1 cellular context compared by ENCODE assay signal in the genomic region with DNA sequence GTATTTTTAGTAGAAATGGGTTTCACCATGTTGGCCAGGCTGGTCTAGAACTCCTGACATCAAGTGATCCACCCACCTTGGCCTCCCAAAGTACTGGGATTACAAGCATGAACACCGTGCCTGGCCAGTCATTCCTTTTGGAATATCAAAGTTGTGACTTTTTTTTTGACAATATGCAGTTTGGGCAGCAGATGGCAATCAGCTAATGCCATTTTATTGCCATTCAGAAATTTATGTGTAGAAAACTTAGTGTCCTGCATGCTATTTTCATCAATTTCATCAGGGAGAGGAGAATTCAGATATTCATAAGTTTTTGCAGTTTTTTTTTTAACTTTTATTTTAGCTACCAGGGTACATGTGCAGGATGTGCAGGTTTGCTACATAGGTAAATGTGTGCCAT.
TF ChIP-seq lines count a peak whose summit lies in the region.

No MANE protein-coding gene starts in this region.

TF ChIP-seq in GM12878, 131 proteins besides CTCF, POLR2A, EP300 and RAD21:
- TF ChIP-seq SMC3 (IDR thresholded peaks at IDR 0.05; ENCODE audit: borderline replicate concordance, low read length), result peak; percentile 6; the same call in 1 of the 2 replicates
- TF ChIP-seq IKZF2 (IDR thresholded peaks at IDR 0.05), result peak in 1 of 2 experiments; percentile 29; a peak in 1 of 4 replicates
